ENCODE assay signal across 10 cellular contexts in genomic region chr10:109966961-109967738, GRCh38. TPM values are rescaled to one million over a fixed set of nuclear protein-coding genes. Genes with fewer than 3 reads are reported as not detected.
DNase-seq lines count a peak whose midpoint lies in the region; ATAC-seq, FAIRE-seq and TF ChIP-seq lines count a peak whose summit lies in the region.
"Had no signal": no experiment of that assay in that cellular context is flagged by ENCODE, and none has a peak within 500 bp of the region (broad histone marks: within the 10 kb centered on the region; RNA-seq: fewer than 3 reads in every experiment).

No MANE protein-coding gene starts in this region.

- no peak for TF ChIP-seq EP300 in stomach (IDR thresholded peaks at IDR 0.05)

- peak overlapping the region; percentile 17 to 75 (median 54) for H3K27ac ChIP-seq in stomach

- DNase-seq in HTR-8/SVneo (ENCODE audit: insufficient read length, low spot score), result peak; percentile 33
- peak; percentile 50 for DNase-seq in astrocyte of the hippocampus (ENCODE audit: low read depth, low spot score)
- peak in 1 of 2 donors; percentile 35 for DNase-seq in left colon
- no peak for DNase-seq in stomach
- no peak for DNase-seq in hypothalamus (lab: John Stamatoyannopoulos, UW)
- no peak for DNase-seq in activated T-cell treated with anti-CD3 and anti-CD28 coated beads, Interleukin-2, amount 50 U/mL, for 1 hour
- DNase-seq: activated CD8-positive, alpha-beta T cell treated with anti-CD3 and anti-CD28 coated beads, Interleukin-2, amount 10 ng/mL, durations not matched to agents 7 days and 5 days; stimulated activated naive CD4-positive, alpha-beta T cell treated with Interleukin-2 at 50 U/mL for 16 hours had no signal

- no peaks in the 10 kb centered on the region for H3K9me3 ChIP-seq in stomach

- peak; percentile 26 for ATAC-seq in left colon
- no peak for ATAC-seq in GM21515 (IDR thresholded peaks at IDR 0.05; ENCODE audit: unreplicated experiment)
- ATAC-seq: activated CD8-positive, alpha-beta T cell treated with anti-CD3 and anti-CD28 coated beads, Interleukin-2, amount 10 ng/mL, durations not matched to agents 7 days and 5 days; HCT116 had no signal

- WGBS in stomach, 5 donors, result 17 to 44% (median 25%) methylated on average over 9 of the region's 9 CpGs

- H3K4me1 ChIP-seq in stomach, result peaks cover 12 to 68% (median 60%) of the 10 kb centered on the region in 4 donors

- no peaks in the 10 kb centered on the region for H3K27me3 ChIP-seq in stomach

- H3K4me3 ChIP-seq in stomach, result no peak overlapping the region

- no peak for TF ChIP-seq POLR2A in stomach (IDR thresholded peaks at IDR 0.05)

- no peaks in the 10 kb centered on the region for H3K36me3 ChIP-seq in stomach

- peak; percentile 4 for FAIRE-seq in HTR-8/SVneo (lab: Jason Lieb, UNC)

- intact Hi-C loops in left colon (cut with DNase I, micrococcal nuclease), result no loop called here
- intact Hi-C loops in stomach (cut with DNase I; ENCODE audit: low total_unique reads), result no loop called here

- TF ChIP-seq CTCF in stomach (IDR thresholded peaks at IDR 0.05), result no peak

RNA-seq across cellular contexts. Expression of gene ADD3, which starts 40.6 kb away (rescaled TPM):
- total RNA-seq in left colon (100 to 1,000 TPM; 139 to 143 TPM), stomach (100 to 1,000 TPM in 3 of 5 donors, 10 to 100 TPM in 2; 66.0 to 600 (median 222) TPM)
- polyA plus RNA-seq in stomach, result 10 to 100 TPM; 22.9 to 64.9 (median 36.4) TPM

RNA-seq across cellular contexts. Expression of gene XPNPEP1, which starts 43.8 kb away (rescaled TPM):
- total RNA-seq in left colon (100 to 1,000 TPM in 1 of 2 donors, 10 to 100 TPM in 1; 77.5 to 115 TPM), stomach (100 to 1,000 TPM in 3 of 5 donors, 10 to 100 TPM in 2; 21.7 to 180 (median 129) TPM)
- polyA plus RNA-seq in stomach, result 10 to 100 TPM; 24.8 to 36.5 (median 24.8) TPM

Comparison
In these comparisons a context has a peak if more than half of its experiments do, and no peak if none do; other contexts are left out.
1. DNase-seq: peak in HTR-8/SVneo (single experiment) and astrocyte of the hippocampus (single experiment); none in stomach (single experiment), hypothalamus (0 of 51) and activated T-cell treated with anti-CD3 and anti-CD28 coated beads, Interleukin-2, amount 50 U/mL, for 1 hour (single experiment).